Comparison of ENCODE assay signal across 19 cellular contexts in the genomic region with DNA sequence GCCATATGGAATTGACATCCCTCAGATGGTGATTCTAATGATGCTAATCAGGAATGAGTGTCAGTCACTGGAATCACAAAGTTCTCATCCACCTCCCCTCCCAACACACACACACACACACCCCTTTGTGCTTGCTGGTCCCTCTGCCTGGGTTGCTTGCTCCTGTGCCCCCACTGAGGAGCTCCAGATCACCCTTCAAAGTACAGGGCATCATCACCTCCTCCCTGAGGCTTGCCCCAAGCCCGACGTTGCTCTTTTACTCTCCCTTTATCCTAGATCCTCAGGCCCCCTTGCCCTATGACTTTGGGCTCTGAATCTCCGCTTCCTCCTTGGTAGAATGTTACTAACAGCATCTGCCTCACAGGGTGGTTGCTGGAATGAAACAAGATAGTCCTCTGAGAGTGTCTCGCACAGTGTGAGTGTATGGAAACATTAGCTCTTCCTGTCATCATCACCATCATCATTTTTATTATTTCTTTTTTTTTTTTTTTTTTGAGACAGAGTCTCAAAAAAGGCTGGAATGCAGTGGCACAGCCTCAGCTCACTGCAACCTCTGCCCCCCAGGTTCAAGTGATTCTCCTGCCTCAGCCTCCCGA. TPM values are rescaled to one million over a fixed set of nuclear protein-coding genes. Genes with fewer than 3 reads are reported as not detected.
DNase-seq lines count a peak whose midpoint lies in the region; ATAC-seq and TF ChIP-seq lines count a peak whose summit lies in the region.
"Had no signal": no experiment of that assay in that cellular context is flagged by ENCODE, and none has a peak within 500 bp of the region (broad histone marks: within the 10 kb centered on the region; RNA-seq: fewer than 3 reads in every experiment).

No MANE protein-coding gene starts in this region.

- DNase-seq in activated CD4-positive, alpha-beta T cell treated with anti-CD3 and anti-CD28 coated beads, Interleukin-2, amount 10 ng/mL, durations not matched to agents 24 days and 14 days = no peak
- DNase-seq in activated CD4-positive, alpha-beta T cell treated with anti-CD3 and anti-CD28 coated beads for 1 hour = no peak
- DNase-seq in IMR-90 = no peak
- no peak for DNase-seq in glutamatergic neuron
- no peak for DNase-seq in smooth muscle cell (lab: John Stamatoyannopoulos, UW; ENCODE audit: unreplicated experiment)
- no peak for DNase-seq in MCF 10A (ENCODE audit: unreplicated experiment)
- no peak for DNase-seq in BE2C
- no peak for DNase-seq in NCI-H82 (lab: John Stamatoyannopoulos, UW)
- DNase-seq: activated CD8-positive, alpha-beta T cell treated with anti-CD3 and anti-CD28 coated beads for 36 hours; erythroblast; immature natural killer cell; mammary epithelial cell; NCI-H2081; NCI-H748 treated with DMSO at 0.1 percent for 48 hours; Peyer's patch; stimulated activated CD4-positive, alpha-beta T cell treated with anti-CD3 and anti-CD28 coated beads, Interleukin-4, amount 100 ng/mL, for 24 hours; stimulated activated CD8-positive, alpha-beta memory T cell treated with anti-CD3 and anti-CD28 coated beads, Interleukin-4, amount 100 ng/mL, for 48 hours had no signal

- H3K14ac ChIP-seq in IMR-90 (replicated peaks; ENCODE audit: low read depth, low read length) = peak overlapping the region; percentile 69; the same call in 1 of the 2 replicates

- no peak for TF ChIP-seq POLR2A in IMR-90 (IDR thresholded peaks at IDR 0.05; ENCODE audit: low read depth, low read length)

- H3K4ac ChIP-seq in IMR-90 (ENCODE audit: low read depth, low read length) = peak overlapping the region; percentile 56

- no peak overlapping the region for H3K18ac ChIP-seq in IMR-90 (ENCODE audit: low read depth, low read length)

- H3K27ac ChIP-seq in IMR-90 (ENCODE audit: insufficient read depth, low read length) (no peak overlapping the region), smooth muscle cell (ENCODE audit: low read depth) (peak overlapping the region; percentile 97)
- H3K27ac ChIP-seq: Peyer's patch, tibial nerve had no signal

- dilution Hi-C loops in IMR-90 (cut with HindIII; ENCODE audit: low sequenced_read_pairs, unreplicated experiment) = no loop called here

- H2BK120ac ChIP-seq in IMR-90 (ENCODE audit: low read depth, low read length) = no peak overlapping the region

- peak overlapping the region; percentile 60; the same call in 1 of the 2 replicates for H2AK5ac ChIP-seq in IMR-90 (ENCODE audit: low read depth, low read length)

- H3K4me3 Mint-ChIP-seq in activated CD4-positive, alpha-beta T cell treated with anti-CD3 and anti-CD28 coated beads, Interleukin-2, amount 10 ng/mL, durations not matched to agents 24 days and 14 days = peak overlapping the region; percentile 9
- H3K4me3 Mint-ChIP-seq in glutamatergic neuron (ENCODE audit: unreplicated experiment) = no peak overlapping the region
- no peak overlapping the region for H3K4me3 Mint-ChIP-seq in MCF 10A (ENCODE audit: unreplicated experiment)
- H3K4me3 Mint-ChIP-seq: activated CD8-positive, alpha-beta T cell treated with anti-CD3 and anti-CD28 coated beads for 36 hours had no signal

- H3K27me3 ChIP-seq in IMR-90 (ENCODE audit: control insufficient read depth, insufficient read depth, low read length) (no peaks in the 10 kb centered on the region), smooth muscle cell (ENCODE audit: low read depth) (no peaks in the 10 kb centered on the region), BE2C (no peaks in the 10 kb centered on the region)
- H3K27me3 ChIP-seq: Peyer's patch, tibial nerve had no signal

- peaks cover 3% of the 10 kb centered on the region for H3F3A ChIP-seq in smooth muscle cell (ENCODE audit: low read depth)

- peak overlapping the region; percentile 57 for H4K91ac ChIP-seq in IMR-90 (ENCODE audit: insufficient read depth, low read depth, low read length)

- peak overlapping the region; percentile 6 for H2BK5ac ChIP-seq in IMR-90 (ENCODE audit: low read depth, low read length, poor library complexity, severe bottlenecking)

- H3K79me2 ChIP-seq in smooth muscle cell (ENCODE audit: low read depth) = peaks cover 41% of the 10 kb centered on the region

- in situ Hi-C loops in IMR-90 (cut with MboI; ENCODE audit: low sequenced_read_pairs) = loop anchor here (25.0 kb wide), 1 partner anchor 1209 kb away; a partner anchor contains a TSS

- no peak overlapping the region for H3K56ac ChIP-seq in IMR-90 (ENCODE audit: extremely low read depth, insufficient read depth, low read length)

- WGBS in IMR-90 (ENCODE audit: extremely low coverage in 2 of 2, insufficient read length in 1 of 2), 2 experiments = no CpG with 5 or more reads among the region's 5 CpGs
- 86% methylated on average over 5 of the region's 5 CpGs for WGBS in smooth muscle cell (ENCODE audit: low lambda C conversion rate)

- H2BK20ac ChIP-seq in IMR-90 (ENCODE audit: low read depth, low read length) = no peak overlapping the region; the same call in 1 of the 2 replicates

- no peak overlapping the region for H4K5ac ChIP-seq in IMR-90 (ENCODE audit: low read depth, low read length)

- CTCF ChIA-PET in IMR-90 (lab: Yijun Ruan, JAX) (no interaction called here), MCF 10A (lab: Yijun Ruan, JAX) (interaction anchor here (0.5 to 0.6 kb wide), 2 partner anchors 68 to 458 kb away, joined by 3 read pairs; no protein-coding TSS in a partner anchor)

- ATAC-seq in IMR-90 (ENCODE audit: low read depth) = no peak
- ATAC-seq: activated CD8-positive, alpha-beta T cell treated with anti-CD3 and anti-CD28 coated beads for 36 hours had no signal

- TF ChIP-seq CTCF in IMR-90 (conservative IDR thresholded peaks at IDR 0.05; ENCODE audit: low read depth, low read length) = no peak
- no peak for TF ChIP-seq CTCF in glutamatergic neuron (IDR thresholded peaks at IDR 0.05; ENCODE audit: partially characterized antibody, unreplicated experiment)
- TF ChIP-seq CTCF in smooth muscle cell (IDR thresholded peaks at IDR 0.05; ENCODE audit: borderline replicate concordance, insufficient read depth, poor library complexity, severe bottlenecking) = no peak
- no peak for TF ChIP-seq CTCF in MCF 10A (IDR thresholded peaks at IDR 0.05; ENCODE audit: unreplicated experiment)
- no peak for TF ChIP-seq CTCF in BE2C (IDR thresholded peaks at IDR 0.05; ENCODE audit: low read depth, low read length)

- peak overlapping the region; percentile 12 for H2AFZ ChIP-seq in IMR-90 (replicated peaks; ENCODE audit: low read length, poor library complexity)
- no peak overlapping the region for H2AFZ ChIP-seq in smooth muscle cell (ENCODE audit: low read depth)

- H3K9me3 ChIP-seq in IMR-90 (ENCODE audit: control insufficient read depth, insufficient read depth, low read length) = no peaks in the 10 kb centered on the region
- H3K9me3 ChIP-seq in smooth muscle cell (replicated peaks; ENCODE audit: low read depth) = no peaks in the 10 kb centered on the region
- no peaks in the 10 kb centered on the region for H3K9me3 ChIP-seq in BE2C
- H3K9me3 ChIP-seq: Peyer's patch, tibial nerve had no signal

- H3K23ac ChIP-seq in IMR-90 (ENCODE audit: low read depth, low read length) = peak overlapping the region; percentile 45; the same call in 1 of the 2 replicates

- peaks cover 28% of the 10 kb centered on the region for H3K9me1 ChIP-seq in IMR-90 (ENCODE audit: insufficient read depth, low read length)

- peak overlapping the region; percentile 84 for H2AK9ac ChIP-seq in IMR-90 (replicated peaks; ENCODE audit: low read depth, low read length, poor library complexity)

- no peak overlapping the region for H3K27ac Mint-ChIP-seq in activated CD4-positive, alpha-beta T cell treated with anti-CD3 and anti-CD28 coated beads, Interleukin-2, amount 10 ng/mL, durations not matched to agents 24 days and 14 days
- H3K27ac Mint-ChIP-seq in glutamatergic neuron (ENCODE audit: unreplicated experiment) = peak overlapping the region; percentile 10
- no peak overlapping the region for H3K27ac Mint-ChIP-seq in MCF 10A (ENCODE audit: low read depth, unreplicated experiment)
- H3K27ac Mint-ChIP-seq: activated CD8-positive, alpha-beta T cell treated with anti-CD3 and anti-CD28 coated beads for 36 hours had no signal

- peak overlapping the region; percentile 34; the same call in 1 of the 3 replicates for H2BK15ac ChIP-seq in IMR-90 (ENCODE audit: low read depth, low read length)

- H3K9ac ChIP-seq in IMR-90 (ENCODE audit: low read depth, low read length) = no peak overlapping the region
- no peak overlapping the region for H3K9ac ChIP-seq in smooth muscle cell (ENCODE audit: low read depth)

- H4K20me1 ChIP-seq in IMR-90 (ENCODE audit: insufficient read depth, low read length) (peaks cover 30% of the 10 kb centered on the region; the same call in 1 of the 2 replicates), smooth muscle cell (ENCODE audit: low read depth) (peaks cover 33% of the 10 kb centered on the region)

- H3K4me2 ChIP-seq in IMR-90 (ENCODE audit: low read depth, low read length) (no peak overlapping the region), smooth muscle cell (peak overlapping the region; percentile 16)

- H3K4me1 ChIP-seq in IMR-90 (ENCODE audit: control insufficient read depth, insufficient read depth, low read length) (peaks cover 17% of the 10 kb centered on the region), smooth muscle cell (ENCODE audit: low read depth) (peaks cover 17% of the 10 kb centered on the region), BE2C (no peaks in the 10 kb centered on the region; the same call in none of the 2 replicates)

- H3K36me3 Mint-ChIP-seq in activated CD4-positive, alpha-beta T cell treated with anti-CD3 and anti-CD28 coated beads, Interleukin-2, amount 10 ng/mL, durations not matched to agents 24 days and 14 days (ENCODE audit: low read depth) = peaks cover 11% of the 10 kb centered on the region
- no peaks in the 10 kb centered on the region for H3K36me3 Mint-ChIP-seq in glutamatergic neuron (ENCODE audit: unreplicated experiment)
- peaks cover 31% of the 10 kb centered on the region for H3K36me3 Mint-ChIP-seq in MCF 10A (ENCODE audit: insufficient read depth, unreplicated experiment)
- H3K36me3 Mint-ChIP-seq: immature natural killer cell had no signal

- H4K8ac ChIP-seq in IMR-90 (ENCODE audit: low read depth in 2 of 2, low read length in 2 of 2) = peak overlapping the region in 1 of 2 experiments; percentile 30; a peak in 1 of 4 replicates

- POLR2A ChIA-PET in IMR-90 (lab: Charles Lee; ENCODE audit: unreplicated experiment) = no interaction called here
- POLR2A ChIA-PET in MCF 10A (lab: Yijun Ruan, JAX) = no interaction called here

- TF ChIP-seq RAD21 in IMR-90 (IDR thresholded peaks at IDR 0.05; ENCODE audit: low read length) = no peak

- BruUV-seq in IMR-90 (replicated peaks; lab: Mats Ljungman, UMichigan) = no TSS peak
- no TSS peak for BruUV-seq in MCF 10A (replicated peaks; lab: Mats Ljungman, UMichigan)

- H3K27me3 Mint-ChIP-seq in activated CD4-positive, alpha-beta T cell treated with anti-CD3 and anti-CD28 coated beads, Interleukin-2, amount 10 ng/mL, durations not matched to agents 24 days and 14 days = peaks cover 2% of the 10 kb centered on the region
- H3K27me3 Mint-ChIP-seq in glutamatergic neuron (ENCODE audit: unreplicated experiment) (peaks cover 4% of the 10 kb centered on the region), MCF 10A (ENCODE audit: insufficient read depth, unreplicated experiment) (no peaks in the 10 kb centered on the region)
- H3K27me3 Mint-ChIP-seq: activated CD8-positive, alpha-beta T cell treated with anti-CD3 and anti-CD28 coated beads for 36 hours; IgD-negative memory B cell had no signal

- intact Hi-C loops in activated CD4-positive, alpha-beta T cell treated with anti-CD3 and anti-CD28 coated beads, Interleukin-2, amount 10 ng/mL, durations not matched to agents 24 days and 14 days (cut with micrococcal nuclease) = no loop called here
- intact Hi-C loops in IMR-90 (cut with micrococcal nuclease) (no loop called here), MCF 10A (cut with micrococcal nuclease) (no loop called here)

- H3K36me3 ChIP-seq in IMR-90 (ENCODE audit: control insufficient read depth, insufficient read depth, low read length) (peaks cover 5% of the 10 kb centered on the region; the same call in 1 of the 2 replicates), smooth muscle cell (ENCODE audit: low read depth) (no peaks in the 10 kb centered on the region), BE2C (no peaks in the 10 kb centered on the region)
- H3K36me3 ChIP-seq: tibial nerve had no signal

- H3K4me3 ChIP-seq in IMR-90 (ENCODE audit: insufficient read depth, low read depth, low read length) = no peak overlapping the region
- no peak overlapping the region for H3K4me3 ChIP-seq in smooth muscle cell
- no peak overlapping the region for H3K4me3 ChIP-seq in BE2C (ENCODE audit: low read depth, low read length)
- H3K4me3 ChIP-seq: Peyer's patch, tibial nerve had no signal

- peaks cover 56% of the 10 kb centered on the region for H3K4me1 Mint-ChIP-seq in activated CD4-positive, alpha-beta T cell treated with anti-CD3 and anti-CD28 coated beads, Interleukin-2, amount 10 ng/mL, durations not matched to agents 24 days and 14 days
- H3K4me1 Mint-ChIP-seq in glutamatergic neuron (ENCODE audit: low read depth, unreplicated experiment) (peaks cover 4% of the 10 kb centered on the region), MCF 10A (ENCODE audit: insufficient read depth, unreplicated experiment) (peaks cover 12% of the 10 kb centered on the region)

- H3K9me3 Mint-ChIP-seq in activated CD4-positive, alpha-beta T cell treated with anti-CD3 and anti-CD28 coated beads, Interleukin-2, amount 10 ng/mL, durations not matched to agents 24 days and 14 days = no peaks in the 10 kb centered on the region
- H3K9me3 Mint-ChIP-seq in glutamatergic neuron (ENCODE audit: unreplicated experiment) (no peaks in the 10 kb centered on the region), MCF 10A (ENCODE audit: unreplicated experiment) (no peaks in the 10 kb centered on the region)
- H3K9me3 Mint-ChIP-seq: activated CD8-positive, alpha-beta T cell treated with anti-CD3 and anti-CD28 coated beads for 36 hours; IgD-negative memory B cell; immature natural killer cell had no signal

- peaks cover 27 to 76% of the 10 kb centered on the region in 2 experiments for H3K79me1 ChIP-seq in IMR-90 (ENCODE audit: low read depth in 1 of 2, low read length in 2 of 2)

RNA-seq across cellular contexts. Expression of a gene that starts 3.4 kb away (rescaled TPM):
- 16.8 and 18.7 TPM in 2 replicates for total RNA-seq in activated CD4-positive, alpha-beta T cell treated with anti-CD3 and anti-CD28 coated beads, Interleukin-2, amount 10 ng/mL, durations not matched to agents 24 days and 14 days
- total RNA-seq in IMR-90 (2012; rRNA removed) = 38.0 and 39.4 TPM in 2 replicates
- polyA plus RNA-seq in IMR-90 (2012; rRNA removed) = 46.4 and 48.5 TPM in 2 replicates
- polyA plus RNA-seq in IMR-90 (2012; cell fraction: cytosol; rRNA removed) = 66.1 and 71.8 TPM in 2 replicates
- polyA plus RNA-seq in IMR-90 (2012; cell fraction: nucleus; rRNA removed; ENCODE audit: low replicate concordance) = 54.4 and 68.2 TPM in 2 replicates
- total RNA-seq in glutamatergic neuron (ENCODE audit: unreplicated experiment) = 40.6 TPM
- total RNA-seq in smooth muscle cell = 109 and 127 TPM in 2 replicates
- 73.0 and 86.1 TPM in 2 replicates for polyA plus RNA-seq in smooth muscle cell
- 28.2 and 41.9 TPM in 2 replicates for total RNA-seq in MCF 10A (2022)
- 64.4 TPM for polyA plus RNA-seq in BE2C (2012; ENCODE audit: insufficient read depth, insufficient read length, low read depth)

RNA-seq across cellular contexts. Expression of a gene that starts 45.8 kb away (rescaled TPM):
- total RNA-seq in activated CD4-positive, alpha-beta T cell treated with anti-CD3 and anti-CD28 coated beads, Interleukin-2, amount 10 ng/mL, durations not matched to agents 24 days and 14 days = 46.9 and 47.7 TPM in 2 replicates
- total RNA-seq in IMR-90 (2012; rRNA removed) (11.8 and 17.2 TPM in 2 replicates), glutamatergic neuron (ENCODE audit: unreplicated experiment) (14.4 TPM), smooth muscle cell (33.0 and 34.1 TPM in 2 replicates), MCF 10A (2022) (27.2 and 30.2 TPM in 2 replicates)
- polyA plus RNA-seq in IMR-90 (2012; rRNA removed) (16.5 and 18.5 TPM in 2 replicates), smooth muscle cell (20.0 and 28.2 TPM in 2 replicates)
- polyA plus RNA-seq in IMR-90 (2012; cell fraction: cytosol; rRNA removed) = 3.6 and 5.8 TPM in 2 replicates
- 4.5 and 21.8 TPM in 2 replicates for polyA plus RNA-seq in IMR-90 (2012; cell fraction: nucleus; rRNA removed; ENCODE audit: low replicate concordance)
- polyA plus RNA-seq in BE2C (2012; ENCODE audit: insufficient read depth, insufficient read length, low read depth) = 25.6 TPM
